3 cellular contexts compared by ENCODE assay signal in genomic region chr10:50299948-50300669, GRCh38.
TF ChIP-seq lines count a peak whose summit lies in the region.

No MANE protein-coding gene starts in this region.

TF ChIP-seq in A549, 52 proteins besides CTCF, POLR2A, EP300 and RAD21:
- TF ChIP-seq ESRRA (IDR thresholded peaks at IDR 0.05; ENCODE audit: borderline replicate concordance, low read length) (no peak), HEYL (CRISPR knock-in tag; IDR thresholded peaks at IDR 0.05) (no peak), USF2 (IDR thresholded peaks at IDR 0.05) (no peak), EHMT2 (IDR thresholded peaks at IDR 0.05; ENCODE audit: low read depth) (no peak), HES2 (IDR thresholded peaks at IDR 0.05) (no peak), E2F6 (IDR thresholded peaks at IDR 0.05; ENCODE audit: borderline replicate concordance, low read depth) (no peak), HOXA7 (CRISPR knock-in tag; IDR thresholded peaks at IDR 0.05) (no peak), TFCP2L1 (CRISPR knock-in tag; IDR thresholded peaks at IDR 0.05) (no peak), CHD2 (IDR thresholded peaks at IDR 0.05; ENCODE audit: low read length, partially characterized antibody) (no peak), ZC3H11A (IDR thresholded peaks at IDR 0.05) (no peak), KDM1A (IDR thresholded peaks at IDR 0.05; ENCODE audit: low read depth) (no peak), KDM5A (IDR thresholded peaks at IDR 0.05) (no peak), CBX2 (IDR thresholded peaks at IDR 0.05; ENCODE audit: borderline replicate concordance, low read depth) (no peak), HOXB5 (CRISPR knock-in tag; IDR thresholded peaks at IDR 0.05) (no peak), GATA3 (IDR thresholded peaks at IDR 0.05; ENCODE audit: borderline replicate concordance) (no peak)

TF ChIP-seq in HEK293, 187 proteins besides CTCF, POLR2A, EP300 and RAD21:
- TF ChIP-seq ZNF521 (tag by site-specific recombination; IDR thresholded peaks at IDR 0.05) (no peak), ZNF133 (tag by site-specific recombination; IDR thresholded peaks at IDR 0.05) (peak; percentile 92)

TF ChIP-seq in GM12878, 131 proteins besides CTCF, POLR2A, EP300 and RAD21:
- TF ChIP-seq CBX5 (IDR thresholded peaks at IDR 0.05; ENCODE audit: low read depth) (no peak), MYC (IDR thresholded peaks at IDR 0.05; ENCODE audit: insufficient read depth, insufficient read length, insufficient replicate concordance, low read length, severe bottlenecking) (no peak), SPI1 (IDR thresholded peaks at IDR 0.05; ENCODE audit: borderline replicate concordance, insufficient read depth, low read depth, low read length) (peak; percentile 42; the same call in 1 of the 2 replicates)
